In genomic region chr20:11372831-11373230, GRCh38 we compare ENCODE assay signal across 19 cellular contexts.
DNase-seq lines count a peak whose midpoint lies in the region; ATAC-seq, FAIRE-seq and TF ChIP-seq lines count a peak whose summit lies in the region.
"Had no signal": no experiment of that assay in that cellular context is flagged by ENCODE, and none has a peak within 500 bp of the region (broad histone marks: within the 10 kb centered on the region; RNA-seq: fewer than 3 reads in every experiment).

No MANE protein-coding gene starts in this region.

- WGBS in mesenchymal stem cell: 64% methylated on average over 3 of the region's 3 CpGs

- H3K9ac ChIP-seq in mesenchymal stem cell (ENCODE audit: low read length): no peak overlapping the region

- H3K4ac ChIP-seq in mesenchymal stem cell (ENCODE audit: low read depth in 1 of 2, low read length in 2 of 2): no peak overlapping the region

- peaks cover 3% of the 10 kb centered on the region for H3K4me1 ChIP-seq in mesenchymal stem cell (ENCODE audit: control insufficient read depth, insufficient read depth, low read depth, low read length)

- no peak for TF ChIP-seq POLR2A in GM12892 (IDR thresholded peaks at IDR 0.05; ENCODE audit: low read depth, low read length)

- H4K91ac ChIP-seq in mesenchymal stem cell (ENCODE audit: low read length): no peak overlapping the region

- POLR2A ChIA-PET in CD4-positive, alpha-beta T cell (lab: Charles Lee): no interaction called here

- no peak overlapping the region for H3K27ac ChIP-seq in mesenchymal stem cell (ENCODE audit: low read length, poor library complexity, severe bottlenecking)
- H3K27ac ChIP-seq in CD4-positive, alpha-beta T cell (ENCODE audit: low read depth, low read length): no peak overlapping the region
- H3K27ac ChIP-seq: SJSA1 had no signal

- H2AK5ac ChIP-seq in mesenchymal stem cell (ENCODE audit: low read length, severe bottlenecking): no peak overlapping the region

- H3K4me3 ChIP-seq in mesenchymal stem cell (ENCODE audit: insufficient read depth in 1 of 2, low read depth in 1 of 2, low read length in 2 of 2): no peak overlapping the region
- H3K4me3 ChIP-seq: HAP-1, K562, SJSA1 had no signal

- H3K36me3 ChIP-seq in mesenchymal stem cell (ENCODE audit: control insufficient read depth in 1 of 2, insufficient read depth in 2 of 2, low read depth in 1 of 2, low read length in 2 of 2): no peaks in the 10 kb centered on the region
- H3K36me3 ChIP-seq: HAP-1, SJSA1 had no signal

- H2AFZ ChIP-seq in mesenchymal stem cell (ENCODE audit: low read depth, low read length): no peak overlapping the region

- H3K9me3 Mint-ChIP-seq in CD4-positive, alpha-beta T cell: peaks cover 6% of the 10 kb centered on the region

- H3K4me1 Mint-ChIP-seq in CD4-positive, alpha-beta T cell (ENCODE audit: low read depth): no peaks in the 10 kb centered on the region
- H3K4me1 Mint-ChIP-seq: CD4-positive, alpha-beta memory T cell had no signal

- no peak overlapping the region for H2BK15ac ChIP-seq in mesenchymal stem cell (ENCODE audit: low read depth, poor library complexity, severe bottlenecking)

- no peak overlapping the region for H2BK5ac ChIP-seq in mesenchymal stem cell (ENCODE audit: low read depth, low read length, poor library complexity, severe bottlenecking)

- CTCF ChIA-PET in CD4-positive, alpha-beta T cell (lab: Charles Lee): no interaction called here

- DNase-seq in ELF-1 (ENCODE audit: low read depth, low spot score) (peak; percentile 11), amniotic epithelial cell (ENCODE audit: low read depth) (peak; percentile 78), mesenchymal stem cell (peak; percentile 45), renal cortical epithelial cell (ENCODE audit: low read depth) (peak; percentile 48), left ventricle myocardium superior (no peak), GM12892 (ENCODE audit: insufficient read length) (no peak)
- no peak for DNase-seq in CD4-positive, alpha-beta T cell
- DNase-seq: CD4-positive, alpha-beta memory T cell; DMS153; GF-D8; MV-4-11; NCI-H1694 treated with DMSO at 0.1 percent for 48 hours had no signal

- no peak for ATAC-seq in CD4-positive, alpha-beta T cell (ENCODE audit: poor library complexity)
- ATAC-seq in left ventricle myocardium superior (no peak), HG03378 (IDR thresholded peaks at IDR 0.05; ENCODE audit: unreplicated experiment) (no peak)
- ATAC-seq: K562, Panc1 had no signal

- H3K18ac ChIP-seq in mesenchymal stem cell (ENCODE audit: low read depth in 1 of 2, low read length in 2 of 2): no peak overlapping the region

- no peak overlapping the region for H3K27ac Mint-ChIP-seq in CD4-positive, alpha-beta T cell
- H3K27ac Mint-ChIP-seq: CD4-positive, alpha-beta memory T cell had no signal

- no peaks in the 10 kb centered on the region for H3K9me3 ChIP-seq in mesenchymal stem cell (ENCODE audit: control insufficient read depth, low read length)
- H3K9me3 ChIP-seq in CD4-positive, alpha-beta T cell (ENCODE audit: control insufficient read depth, low read length): no peaks in the 10 kb centered on the region
- H3K9me3 ChIP-seq: HAP-1, SJSA1 had no signal

- H2BK120ac ChIP-seq in mesenchymal stem cell (ENCODE audit: low read depth, low read length): no peak overlapping the region

- H3K79me1 ChIP-seq in mesenchymal stem cell (replicated peaks; ENCODE audit: low read length, poor library complexity, severe bottlenecking): no peaks in the 10 kb centered on the region

- H3K14ac ChIP-seq in mesenchymal stem cell (ENCODE audit: low read length in 2 of 2): no peak overlapping the region

- no peaks in the 10 kb centered on the region for H3K27me3 Mint-ChIP-seq in CD4-positive, alpha-beta T cell
- H3K27me3 Mint-ChIP-seq: CD4-positive, alpha-beta memory T cell had no signal

- no peak overlapping the region for H4K8ac ChIP-seq in mesenchymal stem cell (ENCODE audit: low read length)

- no peaks in the 10 kb centered on the region for H3K36me3 Mint-ChIP-seq in CD4-positive, alpha-beta T cell (ENCODE audit: low read depth)
- H3K36me3 Mint-ChIP-seq: CD4-positive, alpha-beta memory T cell had no signal

- H3K4me3 Mint-ChIP-seq in CD4-positive, alpha-beta T cell: no peak overlapping the region
- H3K4me3 Mint-ChIP-seq: CD4-positive, alpha-beta memory T cell had no signal

- no peak overlapping the region for H3K4me2 ChIP-seq in mesenchymal stem cell (ENCODE audit: low read length, poor library complexity, severe bottlenecking)

- H3K23ac ChIP-seq in mesenchymal stem cell (ENCODE audit: low read length in 2 of 2): no peak overlapping the region

- peaks cover 0 to under 1% of the 10 kb centered on the region in 2 experiments for H3K27me3 ChIP-seq in mesenchymal stem cell (ENCODE audit: control insufficient read depth in 1 of 2, insufficient read depth in 1 of 2, low read length in 2 of 2)
- no peaks in the 10 kb centered on the region for H3K27me3 ChIP-seq in CD4-positive, alpha-beta T cell (ENCODE audit: control insufficient read depth, insufficient read depth, low read length)
- H3K27me3 ChIP-seq: SJSA1 had no signal

- TF ChIP-seq CTCF in CD4-positive, alpha-beta T cell (IDR thresholded peaks at IDR 0.05): no peak

- FAIRE-seq in GM12892 (lab: Jason Lieb, UNC): no peak
- FAIRE-seq: GM12891, GM18507, K562 had no signal

- no peak overlapping the region for H2BK12ac ChIP-seq in mesenchymal stem cell (ENCODE audit: low read length in 2 of 2)

- intact Hi-C loops in CD4-positive, alpha-beta T cell (cut with DNase I, micrococcal nuclease): no loop called here
- intact Hi-C loops in left ventricle myocardium superior (cut with micrococcal nuclease): no loop called here

Comparison
In these comparisons a context has a peak if more than half of its experiments do, and no peak if none do; other contexts are left out.
1. DNase-seq: peak in ELF-1 (single experiment), amniotic epithelial cell (single experiment), mesenchymal stem cell (single experiment) and renal cortical epithelial cell (single experiment); none in CD4-positive, alpha-beta T cell (0 of 10), left ventricle myocardium superior (single experiment) and GM12892 (single experiment).